Comparison of ENCODE assay signal across 1 cellular context in genomic region chr1:205272541-205272940, GRCh38.
TF ChIP-seq lines count a peak whose summit lies in the region.

No MANE protein-coding gene starts in this region.

TF ChIP-seq in K562, 482 proteins besides CTCF, POLR2A, EP300 and RAD21 (continued from another document):
- TF ChIP-seq THRA (IDR thresholded peaks at IDR 0.05) (no peak), PML (IDR thresholded peaks at IDR 0.05; ENCODE audit: low read length) (no peak)
TF ChIP-seq in K562: peak in this region for 0.
